11 cellular contexts compared by ENCODE assay signal in the genomic region with DNA sequence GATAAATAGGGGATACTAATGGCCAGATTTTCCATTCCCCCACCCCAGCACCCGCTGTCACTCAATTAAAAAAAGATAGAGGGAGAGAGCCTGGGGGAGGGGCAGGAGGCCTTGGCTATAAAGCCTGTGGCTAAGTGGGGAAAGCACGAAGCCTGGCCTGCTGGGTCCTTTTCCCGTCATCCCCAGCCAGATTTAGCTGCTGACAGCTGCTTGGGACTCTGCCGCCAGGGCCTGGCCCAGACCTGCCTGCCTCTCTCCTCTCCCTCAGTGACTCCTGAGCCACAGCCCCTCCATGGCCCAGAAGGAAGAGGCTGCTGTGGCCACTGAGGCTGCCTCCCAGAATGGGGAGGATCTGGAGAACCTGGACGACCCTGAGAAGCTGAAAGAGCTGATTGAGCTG. TPM values are rescaled to one million over a fixed set of nuclear protein-coding genes. Genes with fewer than 3 reads are reported as not detected.
DNase-seq lines count a peak whose midpoint lies in the region; ATAC-seq and TF ChIP-seq lines count a peak whose summit lies in the region.
"Had no signal": no experiment of that assay in that cellular context is flagged by ENCODE, and none has a peak within 500 bp of the region (broad histone marks: within the 10 kb centered on the region; RNA-seq: fewer than 3 reads in every experiment).

A gene (plus strand): TSS at position 147 of the 400 bp plus-strand sequence. CDS start 146 bp downstream, at position 293.

- H3K79me2 ChIP-seq in SK-N-SH (ENCODE audit: insufficient read depth) = no peaks in the 10 kb centered on the region

- H3K27ac ChIP-seq in lower lobe of right lung (no peak within 1 kb of the TSS), thymus (ENCODE audit: low read depth) (peak within 1 kb of the TSS; percentile 25), SK-N-SH (ENCODE audit: low read depth in 2 of 2, low read length in 1 of 2) (no peak within 1 kb of the TSS)
- H3K27ac ChIP-seq: SK-N-MC had no signal

- H3K4me1 ChIP-seq in lower lobe of right lung = peaks cover 11% of the 10 kb centered on the region
- H3K4me1 ChIP-seq in thymus (ENCODE audit: control insufficient read depth, insufficient read depth, low read length) = peaks cover 48% of the 10 kb centered on the region
- peaks cover 0 to 4% of the 10 kb centered on the region in 2 experiments; a peak in 1 of 4 replicates for H3K4me1 ChIP-seq in SK-N-SH (ENCODE audit: control insufficient read depth in 1 of 2, insufficient read depth in 2 of 2, low read depth in 1 of 2, low read length in 1 of 2)

- H3K36me3 Mint-ChIP-seq in stimulated activated naive CD8-positive, alpha-beta T cell treated with anti-CD3 and anti-CD28 coated beads, Interleukin-15, Interleukin-2, amounts not matched to agents 100 ng/mL and 50 ng/mL, for 24 hours (ENCODE audit: low read depth) = peaks cover 27% of the 10 kb centered on the region
- H3K36me3 Mint-ChIP-seq in activated T-helper 17 cell treated with anti-CD3 and anti-CD28 coated beads, Interleukin-2, amount 50 U/mL, for 72 hours (ENCODE audit: low read depth) = peaks cover 33% of the 10 kb centered on the region

- H3K9me2 ChIP-seq in SK-N-SH = no peaks in the 10 kb centered on the region

- H4K20me1 ChIP-seq in SK-N-SH (ENCODE audit: insufficient read depth) = no peaks in the 10 kb centered on the region

- H3K4me2 ChIP-seq in SK-N-SH = no peak within 1 kb of the TSS

- no peak within 1 kb of the TSS for H3K4me3 Mint-ChIP-seq in stimulated activated naive CD8-positive, alpha-beta T cell treated with anti-CD3 and anti-CD28 coated beads, Interleukin-15, Interleukin-2, amounts not matched to agents 100 ng/mL and 50 ng/mL, for 24 hours
- no peak within 1 kb of the TSS for H3K4me3 Mint-ChIP-seq in activated T-helper 17 cell treated with anti-CD3 and anti-CD28 coated beads, Interleukin-2, amount 50 U/mL, for 72 hours

- no peak within 1 kb of the TSS for H2AFZ ChIP-seq in SK-N-SH (ENCODE audit: low read depth)

- no peak within 1 kb of the TSS for H3K9ac ChIP-seq in SK-N-SH

- H3K4me3 ChIP-seq in lower lobe of right lung (no peak within 1 kb of the TSS), thymus (ENCODE audit: low read length) (no peak within 1 kb of the TSS), SK-N-SH (ENCODE audit: low read depth in 2 of 2, low read length in 1 of 2) (no peak within 1 kb of the TSS)
- H3K4me3 ChIP-seq: SK-N-MC had no signal

- H3K27me3 ChIP-seq in lower lobe of right lung (ENCODE audit: low read depth) (no peaks in the 10 kb centered on the region), thymus (ENCODE audit: control insufficient read depth, insufficient read depth) (no peaks in the 10 kb centered on the region), SK-N-SH (ENCODE audit: insufficient read depth) (no peaks in the 10 kb centered on the region)

- H3K36me3 ChIP-seq in lower lobe of right lung (no peaks in the 10 kb centered on the region), thymus (ENCODE audit: control insufficient read depth, insufficient read depth) (peaks cover 3% of the 10 kb centered on the region), SK-N-SH (replicated peaks in 1 of 2; ENCODE audit: control insufficient read depth in 1 of 2, insufficient read depth in 2 of 2, low read length in 1 of 2) (no peaks in the 10 kb centered on the region)

- TF ChIP-seq RAD21 in SK-N-SH (IDR thresholded peaks at IDR 0.05; ENCODE audit: low read length) = no peak

- TF ChIP-seq CTCF in lower lobe of right lung (IDR thresholded peaks at IDR 0.05) (no peak), SK-N-SH (IDR thresholded peaks at IDR 0.05) (no peak)

- H3K9me3 ChIP-seq in lower lobe of right lung = no peaks in the 10 kb centered on the region
- no peaks in the 10 kb centered on the region for H3K9me3 ChIP-seq in thymus (ENCODE audit: control insufficient read depth)
- H3K9me3 ChIP-seq in SK-N-SH = no peaks in the 10 kb centered on the region

- no peak for TF ChIP-seq EP300 in SK-N-SH (IDR thresholded peaks at IDR 0.05; ENCODE audit: borderline replicate concordance in 1 of 2, low read depth in 1 of 2, low read length in 1 of 2)

- H3K27me3 Mint-ChIP-seq in stimulated activated naive CD8-positive, alpha-beta T cell treated with anti-CD3 and anti-CD28 coated beads, Interleukin-15, Interleukin-2, amounts not matched to agents 100 ng/mL and 50 ng/mL, for 24 hours = no peaks in the 10 kb centered on the region
- no peaks in the 10 kb centered on the region for H3K27me3 Mint-ChIP-seq in activated T-helper 17 cell treated with anti-CD3 and anti-CD28 coated beads, Interleukin-2, amount 50 U/mL, for 72 hours

- POLR2A ChIA-PET in SK-N-SH (lab: Yijun Ruan, JAX) = no interaction called here

- no peak for ATAC-seq in stimulated activated naive CD8-positive, alpha-beta T cell treated with anti-CD3 and anti-CD28 coated beads, Interleukin-15, Interleukin-2, amounts not matched to agents 100 U/mL and 50 U/mL, for 24 hours
- no peak for ATAC-seq in activated T-helper 17 cell treated with anti-CD3 and anti-CD28 coated beads, Interleukin-2, amount 50 U/mL, for 72 hours (replicated peaks)
- ATAC-seq in lower lobe of right lung (peak; percentile 15 to 40), GM18502 (IDR thresholded peaks at IDR 0.05; ENCODE audit: poor library complexity, unreplicated experiment) (no peak)

- intact Hi-C loops in lower lobe of right lung (cut with DNase I) = no loop called here

- H3K9me3 Mint-ChIP-seq in stimulated activated naive CD8-positive, alpha-beta T cell treated with anti-CD3 and anti-CD28 coated beads, Interleukin-15, Interleukin-2, amounts not matched to agents 100 ng/mL and 50 ng/mL, for 24 hours = no peaks in the 10 kb centered on the region
- no peaks in the 10 kb centered on the region for H3K9me3 Mint-ChIP-seq in activated T-helper 17 cell treated with anti-CD3 and anti-CD28 coated beads, Interleukin-2, amount 50 U/mL, for 72 hours

- CTCF ChIA-PET in SK-N-SH (lab: Yijun Ruan, JAX) = interaction anchor here (0.8 to 3.9 kb wide), 5 partner anchors 10 to 25 kb away, joined by 3 to 20 read pairs (median 4); a partner anchor contains a TSS

- peak within 1 kb of the TSS; percentile 84 for H3K27ac Mint-ChIP-seq in stimulated activated naive CD8-positive, alpha-beta T cell treated with anti-CD3 and anti-CD28 coated beads, Interleukin-15, Interleukin-2, amounts not matched to agents 100 ng/mL and 50 ng/mL, for 24 hours
- H3K27ac Mint-ChIP-seq in activated T-helper 17 cell treated with anti-CD3 and anti-CD28 coated beads, Interleukin-2, amount 50 U/mL, for 72 hours = peak within 1 kb of the TSS; percentile 61

- peaks cover 16% of the 10 kb centered on the region for H3K4me1 Mint-ChIP-seq in stimulated activated naive CD8-positive, alpha-beta T cell treated with anti-CD3 and anti-CD28 coated beads, Interleukin-15, Interleukin-2, amounts not matched to agents 100 ng/mL and 50 ng/mL, for 24 hours (ENCODE audit: low read depth)
- H3K4me1 Mint-ChIP-seq in activated T-helper 17 cell treated with anti-CD3 and anti-CD28 coated beads, Interleukin-2, amount 50 U/mL, for 72 hours = peaks cover 13% of the 10 kb centered on the region

- 88% methylated on average over 5 of the region's 5 CpGs for WGBS in thymus
- 54% methylated on average over 4 of the region's 5 CpGs for WGBS in SK-N-SH (ENCODE audit: low lambda C conversion rate)

- H3F3A ChIP-seq in SK-N-SH (replicated peaks; ENCODE audit: insufficient read depth) = no peaks in the 10 kb centered on the region

- no peak for DNase-seq in stimulated activated naive CD8-positive, alpha-beta T cell treated with anti-CD3 and anti-CD28 coated beads, Interleukin-15, Interleukin-2, amounts not matched to agents 100 U/mL and 50 U/mL, for 24 hours
- DNase-seq in lower lobe of right lung (no peak), D341Med (ENCODE audit: low spot score) (no peak), SK-N-SH (no peak)
- DNase-seq: foreskin melanocyte, NCI-H2029 had no signal

TF ChIP-seq in SK-N-SH, 30 proteins besides CTCF, POLR2A, EP300 and RAD21:
- TF ChIP-seq MEF2A (IDR thresholded peaks at IDR 0.05; ENCODE audit: borderline replicate concordance, low read depth) (no peak), CHD2 (IDR thresholded peaks at IDR 0.05; ENCODE audit: low read length, partially characterized antibody) (no peak), EZH2phosphoT487 (IDR thresholded peaks at IDR 0.05; ENCODE audit: borderline replicate concordance, low read depth) (no peak), FOSL2 (IDR thresholded peaks at IDR 0.05; ENCODE audit: borderline replicate concordance, low read depth) (no peak), NRF1 (IDR thresholded peaks at IDR 0.05; ENCODE audit: low read depth, low read length) (no peak), JUND (IDR thresholded peaks at IDR 0.05) (no peak), SMC3 (IDR thresholded peaks at IDR 0.05; ENCODE audit: low read depth, low read length) (no peak), YY1 (IDR thresholded peaks at IDR 0.05; ENCODE audit: low read depth) (no peak), POLR2AphosphoS5 (IDR thresholded peaks at IDR 0.05; ENCODE audit: low read depth, low read length) (no peak), NFIC (IDR thresholded peaks at IDR 0.05; ENCODE audit: borderline replicate concordance) (no peak)
- TF ChIP-seq, protein P1, sequence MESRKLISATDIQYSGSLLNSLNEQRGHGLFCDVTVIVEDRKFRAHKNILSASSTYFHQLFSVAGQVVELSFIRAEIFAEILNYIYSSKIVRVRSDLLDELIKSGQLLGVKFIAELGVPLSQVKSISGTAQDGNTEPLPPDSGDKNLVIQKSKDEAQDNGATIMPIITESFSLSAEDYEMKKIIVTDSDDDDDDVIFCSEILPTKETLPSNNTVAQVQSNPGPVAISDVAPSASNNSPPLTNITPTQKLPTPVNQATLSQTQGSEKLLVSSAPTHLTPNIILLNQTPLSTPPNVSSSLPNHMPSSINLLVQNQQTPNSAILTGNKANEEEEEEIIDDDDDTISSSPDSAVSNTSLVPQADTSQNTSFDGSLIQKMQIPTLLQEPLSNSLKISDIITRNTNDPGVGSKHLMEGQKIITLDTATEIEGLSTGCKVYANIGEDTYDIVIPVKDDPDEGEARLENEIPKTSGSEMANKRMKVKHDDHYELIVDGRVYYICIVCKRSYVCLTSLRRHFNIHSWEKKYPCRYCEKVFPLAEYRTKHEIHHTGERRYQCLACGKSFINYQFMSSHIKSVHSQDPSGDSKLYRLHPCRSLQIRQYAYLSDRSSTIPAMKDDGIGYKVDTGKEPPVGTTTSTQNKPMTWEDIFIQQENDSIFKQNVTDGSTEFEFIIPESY (IDR thresholded peaks at IDR 0.05; ENCODE audit: borderline replicate concordance, low read depth) = no peak

RNA-seq across cellular contexts. Expression of the gene that starts here (rescaled TPM):
- not detected for total RNA-seq in activated T-helper 17 cell treated with anti-CD3 and anti-CD28 coated beads, Interleukin-2, amount 50 U/mL, for 72 hours
- 0.65 TPM for total RNA-seq in lower lobe of right lung
- polyA plus RNA-seq in thymus (7.0 TPM), SK-N-SH (2012; rRNA removed) (not detected in 2 replicates)
- polyA plus RNA-seq in SK-N-SH (2012; cell fraction: cytosol; rRNA removed) = not detected in 2 replicates
- not detected in 2 replicates for polyA plus RNA-seq in SK-N-SH (2012; cell fraction: nucleus; rRNA removed)

Comparison
In these comparisons a context has a peak if more than half of its experiments do, and no peak if none do; other contexts are left out.
1. Peak in ATAC-seq in lower lobe of right lung; RNA of the gene not detected or under 1 TPM.